ENCODE assay signal across 8 cellular contexts in the genomic region with DNA sequence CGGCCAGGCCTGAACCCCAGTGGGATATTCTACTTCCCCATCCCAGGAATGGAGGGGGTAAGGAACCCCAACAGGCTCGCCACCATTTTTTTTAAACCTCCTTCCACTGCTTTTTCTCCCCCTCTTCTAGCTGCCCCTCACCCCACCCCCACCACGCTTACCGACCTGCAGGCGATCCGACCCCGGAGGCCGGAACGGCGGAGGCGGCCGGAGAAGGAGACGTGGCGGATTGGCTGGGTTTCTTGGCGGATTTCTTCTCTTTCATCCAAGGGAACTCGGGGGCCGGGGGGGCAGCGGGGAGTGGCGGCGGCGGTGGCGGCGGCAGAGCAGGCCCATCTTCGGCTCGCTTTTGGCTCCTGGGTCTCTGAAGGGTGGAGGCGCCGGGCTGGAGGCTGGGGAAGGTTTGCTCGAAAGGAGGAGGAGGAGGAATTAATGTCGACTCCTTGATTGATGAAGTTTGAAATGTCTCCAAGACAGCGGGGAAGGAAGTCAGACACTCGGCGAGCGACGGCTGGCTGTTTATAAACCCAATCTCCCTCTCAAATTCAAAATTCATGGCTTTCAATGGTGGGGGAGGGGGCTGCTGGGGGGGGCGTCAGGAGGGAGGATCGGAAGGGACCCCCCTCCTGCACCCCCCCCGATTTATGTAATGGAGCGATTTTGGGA. TPM values are rescaled to one million over a fixed set of nuclear protein-coding genes. Genes with fewer than 3 reads are reported as not detected.
A peak's percentile ranks its signal among the peaks of the same experiment; 100 is the strongest.
DNase-seq lines count a peak whose midpoint lies in the region; ATAC-seq, FAIRE-seq and TF ChIP-seq lines count a peak whose summit lies in the region.
"Had no signal": no experiment of that assay in that cellular context is flagged by ENCODE, and none has a peak within 500 bp of the region (broad histone marks: within the 10 kb centered on the region; RNA-seq: fewer than 3 reads in every experiment).

No MANE protein-coding gene starts in this region.

- H3K27ac Mint-ChIP-seq in mesothelial cell of epicardium = peak overlapping the region; percentile 99

- no peaks in the 10 kb centered on the region for H3K9me3 Mint-ChIP-seq in mesothelial cell of epicardium

- H3K4me3 ChIP-seq in duodenal mucosa (ENCODE audit: low read depth in 1 of 2, low read length in 2 of 2) (peak overlapping the region; percentile 69 to 72), suprapubic skin (peak overlapping the region; percentile 79)

- DNase-seq in H54 (ENCODE audit: insufficient read length, low spot score) (no peak), T1000 (lab: John Stamatoyannopoulos, UW) (peak; percentile 37), mesothelial cell of epicardium (ENCODE audit: low spot score in 2 of 2, unreplicated experiment in 2 of 2) (peak; percentile 79), suprapubic skin (ENCODE audit: low spot score in 2 of 2) (peak; percentile 89 to 93), putamen (ENCODE audit: low spot score) (no peak)

- H3K9me3 ChIP-seq in duodenal mucosa (ENCODE audit: control insufficient read depth in 1 of 2, low read length in 2 of 2) (no peaks in the 10 kb centered on the region), suprapubic skin (no peaks in the 10 kb centered on the region)

- H3K36me3 ChIP-seq in duodenal mucosa (ENCODE audit: control insufficient read depth in 1 of 2, insufficient read depth in 2 of 2, low read length in 2 of 2) (no peaks in the 10 kb centered on the region), suprapubic skin (no peaks in the 10 kb centered on the region)

- ATAC-seq in GM21717 (IDR thresholded peaks at IDR 0.05; ENCODE audit: unreplicated experiment) = no peak

- peak; percentile 25; the same call in 1 of the 2 replicates for TF ChIP-seq POLR2A in H54 (IDR thresholded peaks at IDR 0.05; ENCODE audit: low read depth, low read length)
- no peak for TF ChIP-seq POLR2A in suprapubic skin (IDR thresholded peaks at IDR 0.05)

- H3K4me1 Mint-ChIP-seq in mesothelial cell of epicardium = peaks cover 72% of the 10 kb centered on the region

- no peak for TF ChIP-seq EP300 in suprapubic skin (IDR thresholded peaks at IDR 0.05)

- H3K4me3 Mint-ChIP-seq in mesothelial cell of epicardium = peak overlapping the region; percentile 91

- H3K4me1 ChIP-seq in duodenal mucosa (ENCODE audit: control insufficient read depth in 1 of 2, insufficient read depth in 2 of 2, low read length in 2 of 2) (peaks cover 0 to 6% of the 10 kb centered on the region in 2 donors), suprapubic skin (peaks cover 72% of the 10 kb centered on the region)

- TF ChIP-seq CTCF in mesothelial cell of epicardium (IDR thresholded peaks at IDR 0.05; ENCODE audit: unreplicated experiment) = no peak
- no peak for TF ChIP-seq CTCF in suprapubic skin (IDR thresholded peaks at IDR 0.05)

- peaks cover 16% of the 10 kb centered on the region for H3K36me3 Mint-ChIP-seq in mesothelial cell of epicardium

- peaks cover 45 to 77% of the 10 kb centered on the region in 2 donors for H3K27me3 ChIP-seq in duodenal mucosa (ENCODE audit: control insufficient read depth in 1 of 2, insufficient read depth in 2 of 2, low read length in 2 of 2)
- H3K27me3 ChIP-seq in suprapubic skin = peaks cover 4% of the 10 kb centered on the region

- H3K27ac ChIP-seq in duodenal mucosa (ENCODE audit: low read depth, low read length) = peak overlapping the region; percentile 79
- peak overlapping the region; percentile 93 for H3K27ac ChIP-seq in suprapubic skin

- peak overlapping the region; percentile 30 to 68 for H3K9ac ChIP-seq in duodenal mucosa (ENCODE audit: low read depth in 1 of 2, low read length in 2 of 2)

- 5% methylated on average over 38 of the region's 38 CpGs for WGBS in suprapubic skin

- no peaks in the 10 kb centered on the region for H3K27me3 Mint-ChIP-seq in mesothelial cell of epicardium (ENCODE audit: low read depth)

- no peak for FAIRE-seq in H54 (lab: Jason Lieb, UNC)

RNA-seq across cellular contexts. Expression of gene HOXB2, which starts 0.4 kb away (rescaled TPM):
- 46.6 to 47.2 TPM (median 46.7 TPM) in 3 replicates for total RNA-seq in mesothelial cell of epicardium
- 10 to 100 TPM in 2 of 4 donors, 1 to 10 TPM in 2; 8.4 to 13.6 (median 9.9) TPM for total RNA-seq in suprapubic skin

RNA-seq across cellular contexts. Expression of gene HOXB1, which starts 13.7 kb away (rescaled TPM):
- 0.24 to 0.43 TPM (median 0.25 TPM) in 3 replicates for total RNA-seq in mesothelial cell of epicardium
- not detected for total RNA-seq in suprapubic skin
- total RNA-seq: subcutaneous adipose tissue had no signal

RNA-seq across cellular contexts. Expression of gene HOXB4, which starts 33.7 kb away (rescaled TPM):
- total RNA-seq in mesothelial cell of epicardium (34.2 to 39.2 TPM (median 34.4 TPM) in 3 replicates), suprapubic skin (1 to 10 TPM in 3 of 4 donors, under 1 TPM in 1; 0.42 to 3.5 (median 1.0) TPM)

RNA-seq across cellular contexts. Expression of gene HOXB3, which starts 45.6 kb away (rescaled TPM):
- total RNA-seq in mesothelial cell of epicardium (282 to 303 TPM (median 282 TPM) in 3 replicates), suprapubic skin (10 to 100 TPM in 1 of 4 donors, 1 to 10 TPM in 3; 2.3 to 20.8 (median 3.9) TPM)

RNA-seq across cellular contexts. Expression of gene HOXB5, which starts 49.1 kb away (rescaled TPM):
- 28.6 to 32.4 TPM (median 31.1 TPM) in 3 replicates for total RNA-seq in mesothelial cell of epicardium
- total RNA-seq in suprapubic skin = under 1 TPM in 2 of 4 donors, not detected in 2; 0.72 to 0.80 TPM

Comparison
In these comparisons a context has a peak if more than half of its experiments do, and no peak if none do; other contexts are left out.
1. DNase-seq: peak in T1000 (single experiment), mesothelial cell of epicardium (2 of 2) and suprapubic skin (2 of 2); none in H54 (single experiment) and putamen (single experiment).